1 cellular context compared by ENCODE assay signal in the genomic region with DNA sequence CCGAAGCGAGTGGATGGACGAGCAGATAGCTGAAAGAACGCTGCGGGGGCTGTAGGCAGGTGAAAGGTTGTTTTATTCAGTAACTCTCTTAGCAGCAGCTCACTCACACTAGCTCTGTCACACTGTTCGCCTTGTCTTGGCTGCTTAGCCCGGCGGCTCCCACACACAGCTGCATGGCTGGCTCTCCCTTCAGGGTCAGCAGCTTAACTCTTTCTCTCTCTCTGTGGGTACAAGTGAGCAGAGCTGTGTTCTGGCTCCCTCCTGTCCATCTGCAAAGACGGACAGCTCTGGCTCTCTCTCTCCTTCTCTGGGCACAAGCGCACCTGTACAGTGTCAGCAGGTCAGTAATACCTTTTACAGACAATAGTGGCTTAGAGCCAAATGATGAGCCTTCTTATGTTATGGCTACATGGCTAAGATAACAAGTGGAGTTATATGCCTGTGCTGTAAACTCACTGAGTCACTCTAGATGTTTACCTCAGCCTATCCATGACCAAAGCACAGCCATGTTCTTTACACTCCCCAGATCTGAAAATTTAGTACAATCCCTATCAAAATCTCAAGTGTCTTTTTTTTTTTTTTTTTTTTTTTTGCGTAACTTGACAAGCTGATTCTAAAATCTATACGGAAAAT.
TF ChIP-seq lines count a peak whose summit lies in the region.

No MANE protein-coding gene starts in this region.

TF ChIP-seq in A549, 52 proteins besides CTCF, POLR2A, EP300 and RAD21 (continued from another document):
- no peak for TF ChIP-seq ESRRA (IDR thresholded peaks at IDR 0.05; ENCODE audit: borderline replicate concordance, low read length)
- TF ChIP-seq HOXB5 (CRISPR knock-in tag; IDR thresholded peaks at IDR 0.05), result no peak
- TF ChIP-seq JUNB (IDR thresholded peaks at IDR 0.05), result no peak
- no peak for TF ChIP-seq SREBF2 (IDR thresholded peaks at IDR 0.05)
- TF ChIP-seq TFCP2L1 (CRISPR knock-in tag; IDR thresholded peaks at IDR 0.05), result no peak
- TF ChIP-seq, protein P1, sequence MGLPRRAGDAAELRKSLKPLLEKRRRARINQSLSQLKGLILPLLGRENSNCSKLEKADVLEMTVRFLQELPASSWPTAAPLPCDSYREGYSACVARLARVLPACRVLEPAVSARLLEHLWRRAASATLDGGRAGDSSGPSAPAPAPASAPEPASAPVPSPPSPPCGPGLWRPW (IDR thresholded peaks at IDR 0.05), result no peak
- TF ChIP-seq, protein P2, sequence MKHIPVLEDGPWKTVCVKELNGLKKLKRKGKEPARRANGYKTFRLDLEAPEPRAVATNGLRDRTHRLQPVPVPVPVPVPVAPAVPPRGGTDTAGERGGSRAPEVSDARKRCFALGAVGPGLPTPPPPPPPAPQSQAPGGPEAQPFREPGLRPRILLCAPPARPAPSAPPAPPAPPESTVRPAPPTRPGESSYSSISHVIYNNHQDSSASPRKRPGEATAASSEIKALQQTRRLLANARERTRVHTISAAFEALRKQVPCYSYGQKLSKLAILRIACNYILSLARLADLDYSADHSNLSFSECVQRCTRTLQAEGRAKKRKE (CRISPR knock-in tag; IDR thresholded peaks at IDR 0.05; ENCODE audit: low read depth), result no peak
- no peak for TF ChIP-seq NFE2L2 (conservative IDR thresholded peaks at IDR 0.05; ENCODE audit: low read length)
- no peak for TF ChIP-seq MAFK (IDR thresholded peaks at IDR 0.05; ENCODE audit: partially characterized antibody)
- no peak for TF ChIP-seq RFX5 (IDR thresholded peaks at IDR 0.05)
- TF ChIP-seq HOXA7 (CRISPR knock-in tag; IDR thresholded peaks at IDR 0.05), result no peak
